In the genomic region with DNA sequence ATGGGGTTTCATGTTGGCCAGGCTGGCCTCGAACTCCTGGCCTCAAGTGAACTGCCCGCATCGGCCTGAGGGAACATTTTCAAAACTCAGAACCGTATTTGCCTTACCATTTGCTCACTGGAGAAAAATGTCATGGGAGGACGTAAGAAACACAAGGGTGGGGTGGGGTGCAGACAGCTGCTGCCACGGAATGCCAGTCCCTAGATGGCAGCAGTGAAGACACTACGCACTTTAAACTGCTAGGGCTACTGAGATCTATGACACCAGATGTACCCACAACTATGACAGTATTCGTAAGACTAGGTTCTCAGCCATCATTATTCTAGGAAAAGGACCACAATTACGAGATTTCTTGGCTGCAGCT, we compare ENCODE assay signal across 8 cellular contexts. TPM values are rescaled to one million over a fixed set of nuclear protein-coding genes. Genes with fewer than 3 reads are reported as not detected.
DNase-seq lines count a peak whose midpoint lies in the region; ATAC-seq, FAIRE-seq and TF ChIP-seq lines count a peak whose summit lies in the region.
"Not testable (repeated sequence)": the region's sequence is repeated elsewhere in the genome, so short reads cannot be mapped to it uniquely, and the experiment has no call there.

No MANE protein-coding gene starts in this region.

- intact Hi-C loops in kidney (cut with DNase I), result not testable (repeated sequence)

- ATAC-seq in GM18511 (IDR thresholded peaks at IDR 0.05; ENCODE audit: unreplicated experiment) (peak; percentile 43), HG03196 (IDR thresholded peaks at IDR 0.05; ENCODE audit: unreplicated experiment) (peak; percentile 32)

- not testable (repeated sequence) for H3K9me3 ChIP-seq in kidney (ENCODE audit: control insufficient read depth in 1 of 2, low read length in 2 of 2)

- H3K9me3 Mint-ChIP-seq in chondrocyte (ENCODE audit: low read depth), result not testable (repeated sequence)

- H3K9ac ChIP-seq in kidney (ENCODE audit: low read length in 2 of 2), result peak overlapping the region; percentile 22 to 88

- H3K27ac ChIP-seq in kidney (ENCODE audit: low read depth in 2 of 2, low read length in 2 of 2) (peak overlapping the region; percentile 94 to 96), skin epidermis (peak overlapping the region; percentile 80 to 100 (median 94))

- peak overlapping the region; percentile 91 for H3K4me3 Mint-ChIP-seq in chondrocyte (ENCODE audit: unreplicated experiment)

- FAIRE-seq in kidney (lab: Jason Lieb, UNC), result not testable (repeated sequence)

- H3K4me1 Mint-ChIP-seq in chondrocyte (ENCODE audit: low read depth), result peaks cover 27% of the 10 kb centered on the region

- DNase-seq in A172 (ENCODE audit: low spot score) (peak; percentile 86), NCI-H524 (lab: John Stamatoyannopoulos, UW) (peak; percentile 25 to 64), kidney (peak; percentile 82)
- DNase-seq in activated CD4-positive, alpha-beta T cell treated with anti-CD3 and anti-CD28 coated beads for 48 hours, result peak; percentile 57
- not testable (repeated sequence) for DNase-seq in chondrocyte (ENCODE audit: low spot score)

- peaks cover 3 to 17% of the 10 kb centered on the region in 2 donors for H3K36me3 ChIP-seq in kidney (ENCODE audit: control insufficient read depth in 1 of 2, insufficient read depth in 2 of 2, low read length in 2 of 2)

- not testable (repeated sequence) for H3K4me1 ChIP-seq in kidney (ENCODE audit: control insufficient read depth in 1 of 2, insufficient read depth in 1 of 2, low read depth in 1 of 2, low read length in 2 of 2)

- H3K4me3 ChIP-seq in kidney (ENCODE audit: low read length in 2 of 2) (peak overlapping the region; percentile 67 to 80), skin epidermis (peak overlapping the region; percentile 60 to 91 (median 81))

- peaks cover 16% of the 10 kb centered on the region for H3K36me3 Mint-ChIP-seq in chondrocyte (ENCODE audit: low read depth)

- TF ChIP-seq CTCF in chondrocyte (IDR thresholded peaks at IDR 0.05) (peak; percentile 77), kidney (IDR thresholded peaks at IDR 0.05; ENCODE audit: borderline replicate concordance, extremely low read depth, insufficient read depth) (peak; percentile 17)

- H3K27ac Mint-ChIP-seq in chondrocyte (ENCODE audit: unreplicated experiment), result peak overlapping the region; percentile 100

- H3K27me3 Mint-ChIP-seq in chondrocyte (ENCODE audit: low read depth), result not testable (repeated sequence)

RNA-seq across cellular contexts. Expression of a gene that starts 0.7 kb away (rescaled TPM):
- total RNA-seq in A172 (2014; rRNA removed; shearing (Covaris generic)), result 192 and 259 TPM in 2 replicates
- 124 to 146 TPM (median 144 TPM) in 3 replicates for total RNA-seq in chondrocyte
- 128 TPM for total RNA-seq in kidney
- 113 TPM for polyA plus RNA-seq in kidney (ENCODE audit: insufficient read depth, low read depth, low replicate concordance)

RNA-seq across cellular contexts. Expression of a gene that starts 2.0 kb away (rescaled TPM):
- 33.5 and 37.4 TPM in 2 replicates for total RNA-seq in A172 (2014; rRNA removed; shearing (Covaris generic))
- total RNA-seq in chondrocyte (12.5 to 18.3 TPM (median 12.9 TPM) in 3 replicates), kidney (20.7 TPM)
- polyA plus RNA-seq in kidney (ENCODE audit: insufficient read depth, low read depth, low replicate concordance), result 9.4 TPM
